17 cellular contexts compared by ENCODE assay signal in the genomic region with DNA sequence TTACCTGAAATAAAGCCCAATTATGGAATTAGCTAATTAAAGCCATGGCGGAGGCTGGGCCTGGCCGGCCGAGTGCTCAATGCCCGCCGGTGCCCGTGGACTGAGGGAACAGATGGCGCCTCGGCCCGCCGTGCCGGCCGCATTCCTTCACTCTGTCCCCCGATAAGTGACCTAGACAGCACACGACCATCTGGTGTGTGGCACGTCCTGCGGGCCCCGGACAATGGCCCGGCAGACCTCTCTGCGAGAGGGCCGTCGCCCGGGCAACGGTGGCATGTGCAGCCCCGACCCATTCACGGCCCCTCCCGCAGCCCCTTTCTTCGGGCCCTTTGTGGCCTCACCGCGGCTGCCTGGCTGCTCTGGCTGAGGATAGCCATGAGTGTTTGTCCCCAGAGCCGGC.
"Had no signal": no experiment of that assay in that cellular context is flagged by ENCODE, and none has a peak within 500 bp of the region (broad histone marks: within the 10 kb centered on the region; RNA-seq: fewer than 3 reads in every experiment).

No MANE protein-coding gene starts in this region.

- H3K27me3 ChIP-seq: esophagus muscularis mucosa, gastrocnemius medialis, heart right ventricle, neutrophil, ovary had no signal

- H3K27ac Mint-ChIP-seq: natural killer cell treated with Interleukin-12 subunit alpha and Interleukin-12 subunit beta and Interleukin-15 and Interleukin-18, amount 100 ng/mL, for 72 hours had no signal

- H3K27ac ChIP-seq: epithelial cell of prostate, esophagus muscularis mucosa, gastrocnemius medialis, heart right ventricle, neutrophil, ovary had no signal

- H3K4me2 ChIP-seq: smooth muscle cell had no signal

- H3K27me3 Mint-ChIP-seq: natural killer cell treated with Interleukin-12 subunit alpha and Interleukin-12 subunit beta and Interleukin-15 and Interleukin-18, amount 100 ng/mL, for 72 hours had no signal

- H3K4me3 ChIP-seq: esophagus muscularis mucosa, gastrocnemius medialis, heart right ventricle, ovary, smooth muscle cell had no signal

- H3K9me3 Mint-ChIP-seq: natural killer cell treated with Interleukin-12 subunit alpha and Interleukin-12 subunit beta and Interleukin-15 and Interleukin-18, amount 100 ng/mL, for 72 hours had no signal

- H3K9me3 ChIP-seq: esophagus muscularis mucosa, gastrocnemius medialis, heart right ventricle, neutrophil, ovary had no signal

- H3K36me3 Mint-ChIP-seq: natural killer cell treated with Interleukin-12 subunit alpha and Interleukin-12 subunit beta and Interleukin-15 and Interleukin-18, amount 100 ng/mL, for 72 hours had no signal

- H3K4me3 Mint-ChIP-seq: natural killer cell treated with Interleukin-12 subunit alpha and Interleukin-12 subunit beta and Interleukin-15 and Interleukin-18, amount 100 ng/mL, for 72 hours had no signal

- H3K4me1 ChIP-seq: esophagus muscularis mucosa, gastrocnemius medialis, heart right ventricle had no signal

- H3K36me3 ChIP-seq: gastrocnemius medialis, heart right ventricle, ovary had no signal

- DNase-seq: central memory CD4-positive, alpha-beta T cell; effector memory CD4-positive, alpha-beta T cell; gastrocnemius medialis; heart right ventricle; hypothalamus; kidney glomerular epithelial cell; mammary epithelial cell; ovary; right cardiac atrium; stimulated activated CD4-positive, alpha-beta T cell treated with anti-CD3 and anti-CD28 coated beads, Interleukin-2, amount 100 ng/mL, for 48 hours; stimulated activated naive CD4-positive, alpha-beta T cell treated with Interleukin-2 at 50 U/mL for 16 hours; trophoblast cell had no signal
